ENCODE assay signal across 23 cellular contexts in the genomic region with DNA sequence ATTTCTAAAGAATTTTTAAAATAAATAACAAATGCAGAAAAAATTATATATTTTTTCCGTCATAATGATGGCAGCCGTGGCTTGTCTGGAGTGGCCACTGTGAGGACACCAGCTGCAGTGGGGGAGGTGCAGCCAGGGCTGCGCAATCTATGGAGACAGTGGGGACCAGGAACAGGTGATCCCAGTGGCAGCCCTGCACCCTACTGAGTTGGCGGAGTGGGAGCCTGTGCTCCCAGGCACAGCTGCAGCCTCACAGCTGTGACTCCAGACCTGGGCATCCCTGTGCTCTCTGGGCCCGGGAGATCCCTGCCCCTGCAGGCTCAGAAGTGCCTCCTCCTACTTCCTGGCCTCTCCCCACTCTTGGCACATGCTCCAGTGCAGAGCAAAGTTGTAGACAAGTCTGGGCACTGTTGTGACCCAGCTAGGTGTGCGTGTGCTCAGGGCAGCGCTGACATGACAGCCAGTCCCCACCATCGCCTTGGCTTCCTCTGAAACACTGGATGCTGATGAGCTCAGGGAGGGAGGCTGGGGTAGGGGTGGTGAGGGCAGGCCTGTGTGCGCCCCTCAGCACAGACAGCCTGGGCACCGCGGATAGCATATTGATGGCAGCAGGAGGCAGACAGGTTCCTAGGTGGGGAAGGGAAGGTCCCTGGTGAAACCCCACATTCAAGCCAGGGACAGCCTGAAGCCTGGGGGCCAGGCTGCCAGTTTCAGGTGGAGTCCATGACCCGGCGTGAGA.
"Had no signal": no experiment of that assay in that cellular context is flagged by ENCODE, and none has a peak within 500 bp of the region (broad histone marks: within the 10 kb centered on the region; RNA-seq: fewer than 3 reads in every experiment).

No MANE protein-coding gene starts in this region.

- DNase-seq: activated CD4-positive, alpha-beta memory T cell treated with anti-CD3 and anti-CD28 coated beads, Interleukin-2, amount 10 ng/mL, durations not matched to agents 7 days and 5 days; activated CD4-positive, alpha-beta T cell treated with anti-CD3 and anti-CD28 coated beads, Interleukin-2, amount 10 ng/mL, durations not matched to agents 24 days and 14 days; activated CD4-positive, CD25-positive, alpha-beta regulatory T cell; activated effector memory CD4-positive, alpha-beta T cell treated with anti-CD3 and anti-CD28 coated beads, Interleukin-2, amount 50 U/mL, for 16 hours; activated naive CD4-positive, alpha-beta T cell treated with anti-CD3 and anti-CD28 coated beads, Interleukin-2, amount 50 U/mL, for 16 hours; activated naive CD8-positive, alpha-beta T cell treated with anti-CD3 and anti-CD28 coated beads, Interleukin-2, amount 50 U/mL, for 24 hours; activated T-cell treated with anti-CD3 and anti-CD28 coated beads, Interleukin-2, amount 50 U/mL, for 72 hours; central memory CD4-positive, alpha-beta T cell; effector memory CD4-positive, alpha-beta T cell; gastrocnemius medialis; head of caudate nucleus; hypothalamus; naive thymus-derived CD4-positive, alpha-beta T cell; ovary; stimulated activated CD4-positive, alpha-beta T cell treated with anti-CD3 and anti-CD28 coated beads, Interleukin-12 subunit alpha, Interleukin-12 subunit beta, amount 100 ng/mL, for 4 hours; stimulated activated naive CD8-positive, alpha-beta T cell treated with anti-CD3 and anti-CD28 coated beads, Interleukin-15, amount 100 ng/mL, for 72 hours; SW 1271; T-helper 17 cell; tibial artery; uterus had no signal

- H3K9me3 ChIP-seq: esophagus muscularis mucosa, gastrocnemius medialis, neutrophil, ovary, prostate gland, tibial artery, uterus had no signal

- H3K4me1 ChIP-seq: esophagus muscularis mucosa, gastrocnemius medialis, prostate gland, uterus had no signal

- H3K4me3 ChIP-seq: esophagus muscularis mucosa, gastrocnemius medialis, ovary, prostate gland, tibial artery, uterus had no signal

- H3K36me3 ChIP-seq: esophagus muscularis mucosa, gastrocnemius medialis, neutrophil, ovary, prostate gland, tibial artery, uterus had no signal

- H3K27ac ChIP-seq: esophagus muscularis mucosa, gastrocnemius medialis, neutrophil, ovary, prostate gland, tibial artery, uterus had no signal

- H3K27me3 ChIP-seq: esophagus muscularis mucosa, gastrocnemius medialis, neutrophil, ovary, tibial artery, uterus had no signal

- ATAC-seq: activated naive CD8-positive, alpha-beta T cell treated with anti-CD3 and anti-CD28 coated beads, Interleukin-2, amount 50 U/mL, for 24 hours; activated T-cell treated with anti-CD3 and anti-CD28 coated beads, Interleukin-2, amount 50 U/mL, for 72 hours; gastrocnemius medialis; naive thymus-derived CD4-positive, alpha-beta T cell; T-helper 17 cell had no signal
